1 cellular context compared by ENCODE assay signal in the genomic region with DNA sequence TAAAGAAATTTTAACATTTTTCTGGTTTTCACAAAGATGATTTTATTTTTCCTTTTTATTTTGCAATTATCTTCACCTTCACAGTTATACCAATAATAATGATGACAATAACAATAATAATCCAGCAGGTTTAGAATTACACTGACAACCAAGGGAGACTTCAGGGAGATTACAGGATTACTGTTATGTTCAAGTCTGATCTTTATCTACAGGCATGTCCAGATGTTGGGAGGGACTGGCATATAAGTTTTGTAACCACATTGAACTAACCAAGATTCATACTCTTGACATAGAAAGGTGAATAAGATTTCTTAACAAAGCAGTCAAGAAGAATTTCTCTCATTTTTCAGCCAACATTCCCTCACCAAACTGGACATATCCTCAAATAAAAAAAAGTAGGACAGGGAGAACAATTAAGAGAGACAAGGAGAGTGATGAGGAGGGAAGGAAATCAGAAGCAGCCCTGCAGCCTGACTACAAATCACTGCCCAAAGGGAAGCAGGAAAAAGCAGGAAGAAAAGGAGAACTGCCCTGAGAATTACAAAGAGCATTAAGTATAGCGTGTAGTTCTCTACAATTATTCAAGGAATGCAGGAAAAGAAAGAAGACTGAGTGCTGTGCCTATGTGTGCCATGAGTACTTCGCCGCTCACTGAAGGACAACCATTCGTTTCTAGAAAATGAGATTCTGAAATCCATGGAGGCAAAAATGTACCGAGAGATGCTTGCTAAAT.
TF ChIP-seq lines count a peak whose summit lies in the region.

No MANE protein-coding gene starts in this region.

TF ChIP-seq in H1, 55 proteins besides CTCF, POLR2A, EP300 and RAD21:
- TF ChIP-seq CREB1 (IDR thresholded peaks at IDR 0.05), result no peak
- TF ChIP-seq TBP (IDR thresholded peaks at IDR 0.05; ENCODE audit: low read depth, low read length), result no peak
- peak; percentile 49 for TF ChIP-seq TEAD4 (IDR thresholded peaks at IDR 0.05; ENCODE audit: low read depth, low read length)
- TF ChIP-seq SP1 (IDR thresholded peaks at IDR 0.05; ENCODE audit: low read depth, low read length), result 0 out of 2 replicates have a peak, but pooled peaks have one; percentile 37
TF ChIP-seq in H1: peak in this region for 2.
